In genomic region chr10:45354261-45354660, GRCh38 we compare ENCODE assay signal across 16 cellular contexts. TPM values are rescaled to one million over a fixed set of nuclear protein-coding genes. Genes with fewer than 3 reads are reported as not detected.
DNase-seq lines count a peak whose midpoint lies in the region; ATAC-seq, FAIRE-seq and TF ChIP-seq lines count a peak whose summit lies in the region.
"Had no signal": no experiment of that assay in that cellular context is flagged by ENCODE, and none has a peak within 500 bp of the region (broad histone marks: within the 10 kb centered on the region; RNA-seq: fewer than 3 reads in every experiment).

No MANE protein-coding gene starts in this region.

- no peak overlapping the region for H2BK5ac ChIP-seq in trophoblast cell (ENCODE audit: low read depth, low read length, poor library complexity)

- no peak overlapping the region for H3K9ac ChIP-seq in GM12878 (ENCODE audit: control insufficient read depth, insufficient read depth, low read length)
- H3K9ac ChIP-seq in trophoblast cell (ENCODE audit: low read length), result no peak overlapping the region

- H2BK12ac ChIP-seq in trophoblast cell (ENCODE audit: low read length), result no peak overlapping the region

- H4K91ac ChIP-seq in trophoblast cell (ENCODE audit: low read depth, low read length), result no peak overlapping the region

- no peak for TF ChIP-seq EP300 in GM12878 (IDR thresholded peaks at IDR 0.05; ENCODE audit: borderline replicate concordance in 1 of 2, control insufficient read depth in 1 of 2, low read depth in 2 of 2, low read length in 2 of 2)

- no peak overlapping the region for H2AK5ac ChIP-seq in trophoblast cell (ENCODE audit: low read length)

- WGBS in GM12878 (ENCODE audit: insufficient coverage, insufficient replicate concordance, low lambda C conversion rate, missing lambda C conversion rate), result 81% methylated on average over 3 of the region's 3 CpGs
- WGBS in trophoblast cell (ENCODE audit: extremely low coverage, insufficient coverage, insufficient read length), result no CpG with 5 or more reads among the region's 3 CpGs

- H3K4me1 ChIP-seq in GM12878 (ENCODE audit: control insufficient read depth, insufficient read depth, low read length), result peaks cover 37% of the 10 kb centered on the region
- no peaks in the 10 kb centered on the region for H3K4me1 ChIP-seq in trophoblast cell (ENCODE audit: control insufficient read depth in 1 of 2, insufficient read depth in 2 of 2, low read length in 2 of 2)

- BruUV-seq in GM12878 (replicated peaks; lab: Mats Ljungman, UMichigan), result no TSS peak

- no peak overlapping the region for H3K14ac ChIP-seq in trophoblast cell (ENCODE audit: low read length)

- CTCF ChIA-PET in GM12878 (lab: Yijun Ruan, JAX), result interaction anchor here (1.6 kb wide), 1 partner anchor 110 kb away, joined by 4 read pairs; no protein-coding TSS in a partner anchor

- H3K36me3 Mint-ChIP-seq in osteocyte (ENCODE audit: unreplicated experiment), result no peaks in the 10 kb centered on the region
- H3K36me3 Mint-ChIP-seq: CD8-positive, alpha-beta T cell; naive thymus-derived CD8-positive, alpha-beta T cell had no signal

- peak; percentile 80 for DNase-seq in CMK (ENCODE audit: low read depth)
- peak; percentile 91 to 92 for DNase-seq in HL-60 (ENCODE audit: low read depth in 1 of 2, low spot score in 1 of 2)
- no peak for DNase-seq in GM12878 (ENCODE audit: low read depth, low spot score)
- peak; percentile 80 to 86 for DNase-seq in trophoblast cell
- DNase-seq in activated gamma-delta T cell treated with Interleukin-2 at 50 U/mL for 16 hours, result no peak
- no peak for DNase-seq in osteocyte (ENCODE audit: extremely low spot score, unreplicated experiment)
- DNase-seq: activated CD4-positive, CD25-positive, alpha-beta regulatory T cell; activated T-cell treated with anti-CD3 and anti-CD28 coated beads, Interleukin-2, amount 50 U/mL, for 48 hours; brain microvascular endothelial cell; CD8-positive, alpha-beta T cell; MG63; naive thymus-derived CD8-positive, alpha-beta T cell had no signal

- no peak for TF ChIP-seq POLR2A in GM12878 (IDR thresholded peaks at IDR 0.05; ENCODE audit: low read depth, low read length)

- no peaks in the 10 kb centered on the region for H3K27me3 ChIP-seq in HL-60 (ENCODE audit: insufficient read depth, poor library complexity, severe bottlenecking)
- H3K27me3 ChIP-seq in GM12878 (replicated peaks in 1 of 2; ENCODE audit: control insufficient read depth in 2 of 2, insufficient read depth in 2 of 2, low read length in 1 of 2), result no peaks in the 10 kb centered on the region
- H3K27me3 ChIP-seq in trophoblast cell (ENCODE audit: insufficient read depth, low read length), result no peaks in the 10 kb centered on the region
- H3K27me3 ChIP-seq: brain microvascular endothelial cell, vagina had no signal

- no peak overlapping the region for H2AFZ ChIP-seq in GM12878 (ENCODE audit: control insufficient read depth, low read depth, low read length)
- H2AFZ ChIP-seq in trophoblast cell (ENCODE audit: insufficient read depth, low read length, poor library complexity), result no peak overlapping the region

- SMC1A ChIA-PET in GM12878 (lab: Charles Lee; ENCODE audit: uncharacterized antibody, unreplicated experiment), result interaction anchor here (0.9 to 1.3 kb wide), 3 partner anchors 11 to 106 kb away, joined by 3 to 4 read pairs (median 3); no protein-coding TSS in a partner anchor

- no peak overlapping the region for H4K12ac ChIP-seq in trophoblast cell (ENCODE audit: low read depth, low read length)

- no peaks in the 10 kb centered on the region for H3K9me3 Mint-ChIP-seq in osteocyte (ENCODE audit: unreplicated experiment)
- H3K9me3 Mint-ChIP-seq: CD8-positive, alpha-beta T cell; naive thymus-derived CD8-positive, alpha-beta T cell had no signal

- H4K20me1 ChIP-seq in GM12878 (ENCODE audit: control insufficient read depth, insufficient read depth), result no peaks in the 10 kb centered on the region

- H3K18ac ChIP-seq in trophoblast cell (ENCODE audit: low read length), result no peak overlapping the region

- no peaks in the 10 kb centered on the region for H3K79me2 ChIP-seq in GM12878 (ENCODE audit: control insufficient read depth, insufficient read depth, low read length)
- H3K79me2 ChIP-seq in trophoblast cell (ENCODE audit: control insufficient read depth, insufficient read depth, low read length, poor library complexity), result no peaks in the 10 kb centered on the region

- no peak overlapping the region for H3K23ac ChIP-seq in trophoblast cell (ENCODE audit: low read length)

- H3K4me1 Mint-ChIP-seq in osteocyte (ENCODE audit: unreplicated experiment), result no peaks in the 10 kb centered on the region

- TF ChIP-seq CTCF in HL-60 (IDR thresholded peaks at IDR 0.05; ENCODE audit: insufficient read depth, low read length) (no peak), GM12878 (IDR thresholded peaks at IDR 0.05 in 2 of 3, conservative IDR thresholded peaks at IDR 0.05 in 1 of 3; ENCODE audit: control insufficient read depth in 2 of 3, extremely low read depth in 1 of 3, insufficient read depth in 1 of 3, low read depth in 3 of 3, low read length in 3 of 3) (no peak), osteocyte (IDR thresholded peaks at IDR 0.05) (no peak)

- no peak overlapping the region for H3K4me3 ChIP-seq in HL-60 (replicated peaks; ENCODE audit: insufficient read depth, low read length)
- H3K4me3 ChIP-seq in GM12878, result no peak overlapping the region
- H3K4me3 ChIP-seq in trophoblast cell (ENCODE audit: low read depth, low read length), result no peak overlapping the region
- H3K4me3 ChIP-seq: MG63, vagina had no signal

- H3K4me2 ChIP-seq in GM12878 (ENCODE audit: control insufficient read depth, insufficient read depth), result peak overlapping the region; percentile 55
- no peak overlapping the region for H3K4me2 ChIP-seq in trophoblast cell (ENCODE audit: low read length)

- peaks cover 8% of the 10 kb centered on the region for H3K27me3 Mint-ChIP-seq in osteocyte (ENCODE audit: unreplicated experiment)

- H2BK120ac ChIP-seq in trophoblast cell (ENCODE audit: insufficient read depth, low read length, poor library complexity), result no peak overlapping the region

- no peaks in the 10 kb centered on the region for H3K9me3 ChIP-seq in GM12878 (replicated peaks; ENCODE audit: control insufficient read depth, insufficient read depth, low read length)
- no peaks in the 10 kb centered on the region for H3K9me3 ChIP-seq in trophoblast cell (ENCODE audit: insufficient read depth, low read depth, low read length)
- H3K9me3 ChIP-seq: MG63, vagina had no signal

- in situ Hi-C loops in GM12878 (cut with MboI), result no loop called here

- no peak for FAIRE-seq in GM12878 (lab: Jason Lieb, UNC)
- FAIRE-seq: endothelial cell of umbilical vein had no signal

- no peak for TF ChIP-seq RAD21 in GM12878 (IDR thresholded peaks at IDR 0.05; ENCODE audit: insufficient read depth, low read depth, low read length)

- H3K27ac ChIP-seq in HL-60 (replicated peaks) (peak overlapping the region; percentile 79), GM12878 (ENCODE audit: control insufficient read depth, insufficient read depth) (peak overlapping the region; percentile 42; the same call in 1 of the 2 replicates), trophoblast cell (ENCODE audit: low read depth, low read length) (no peak overlapping the region)
- H3K27ac ChIP-seq: brain microvascular endothelial cell, vagina had no signal

- ATAC-seq in GM12878, result peak; percentile 69
- ATAC-seq in GM19467 (IDR thresholded peaks at IDR 0.05; ENCODE audit: unreplicated experiment), result no peak
- ATAC-seq in GM18498 (IDR thresholded peaks at IDR 0.05; ENCODE audit: unreplicated experiment), result no peak
- ATAC-seq: CD8-positive, alpha-beta T cell; naive thymus-derived CD8-positive, alpha-beta T cell had no signal

- RAD21 ChIA-PET in GM12878 (lab: Charles Lee; ENCODE audit: unreplicated experiment), result interaction anchor here (1.4 kb wide), 1 partner anchor 107 kb away, joined by 5 read pairs; no protein-coding TSS in a partner anchor

- no peak overlapping the region for H3K4me3 Mint-ChIP-seq in osteocyte (ENCODE audit: unreplicated experiment)
- H3K4me3 Mint-ChIP-seq: CD8-positive, alpha-beta T cell; naive thymus-derived CD8-positive, alpha-beta T cell had no signal

- intact Hi-C loops in GM12878 (cut with micrococcal nuclease; ENCODE audit: unreplicated experiment), result loop anchor here (5.0 kb wide), 1 partner anchor 108 kb away; no protein-coding TSS in a partner anchor

- no peaks in the 10 kb centered on the region for H3K79me1 ChIP-seq in trophoblast cell (ENCODE audit: low read length)

- no peaks in the 10 kb centered on the region for H3K36me3 ChIP-seq in GM12878 (ENCODE audit: control insufficient read depth in 2 of 2, insufficient read depth in 2 of 2, low read length in 1 of 2)
- H3K36me3 ChIP-seq in trophoblast cell (ENCODE audit: control insufficient read depth in 1 of 2, insufficient read depth in 2 of 2, low read length in 2 of 2), result no peaks in the 10 kb centered on the region
- H3K36me3 ChIP-seq: brain microvascular endothelial cell, MG63, vagina had no signal

- H3K4ac ChIP-seq in trophoblast cell (ENCODE audit: low read depth, low read length), result no peak overlapping the region

- H3K27ac Mint-ChIP-seq in osteocyte (ENCODE audit: unreplicated experiment), result no peak overlapping the region
- H3K27ac Mint-ChIP-seq: CD8-positive, alpha-beta T cell; naive thymus-derived CD8-positive, alpha-beta T cell had no signal

- POLR2A ChIA-PET in GM12878 (lab: Charles Lee), result no interaction called here

- H4K8ac ChIP-seq in trophoblast cell (ENCODE audit: low read depth, low read length), result no peak overlapping the region

RNA-seq across cellular contexts. Expression of gene ALOX5, which starts 19.8 kb away (rescaled TPM):
- total RNA-seq in GM12878 (2013; cell fraction: nucleolus; rRNA removed), result 41.8 and 52.8 TPM in 2 replicates
- total RNA-seq in GM12878 (2014; rRNA removed) (67.1 and 72.5 TPM in 2 replicates), GM12878 (2014; rRNA removed; fragmentation: Illumina TruSeq; extraction: Trizol) (29.0 and 29.8 TPM in 2 replicates), GM12878 (2021) (62.4 and 69.0 TPM in 2 replicates), osteocyte (not detected in 2 replicates)
- polyA plus RNA-seq in GM12878 (2011; ENCODE audit: low read depth), result 20.4 TPM
- polyA plus RNA-seq in GM12878 (2011; rRNA removed) (0.33 and 0.43 TPM in 2 replicates), GM12878 (2014; fragmentation: Illumina TruSeq; extraction: Trizol) (27.6 and 49.5 TPM in 2 replicates), GM12878 (2014; fragmentation: Nextera tagmentation; extraction: Ambion mirVana) (1 to 10 TPM; 3.3 to 6.5 TPM), GM12878 (2014; rRNA removed) (102 and 104 TPM in 2 replicates), GM12878 (2016; fragmentation: Nextera tagmentation; extraction: Ambion mirVana) (10 to 100 TPM; 31.1 to 37.4 TPM)
- polyA plus RNA-seq in GM12878 (2011; cell fraction: cytosol; rRNA removed), result 0.55 and 0.76 TPM in 2 replicates
- 2.6 and 4.4 TPM in 2 replicates for polyA plus RNA-seq in GM12878 (2011; cell fraction: nucleus; rRNA removed)
- 48.8 and 49.2 TPM in 2 replicates for polyA plus RNA-seq in GM12878 (2012)
- 0.15 and 1.2 TPM in 2 replicates for polyA minus RNA-seq in GM12878 (2011; rRNA and poly(A)+ RNA removed)
- polyA minus RNA-seq in GM12878 (2011; cell fraction: cytosol; rRNA and poly(A)+ RNA removed), result not detected in 2 replicates
- 0.24 and 1.4 TPM in 2 replicates for polyA minus RNA-seq in GM12878 (2011; cell fraction: nucleus; rRNA and poly(A)+ RNA removed)
- polyA plus RNA-seq in trophoblast cell (2013), result 0.78 and 0.99 TPM in 2 replicates
- total RNA-seq: endothelial cell of umbilical vein had no signal

RNA-seq across cellular contexts. Expression of gene OR13A1, which starts 38.9 kb away (rescaled TPM):
- not detected in 2 replicates for total RNA-seq in GM12878 (2013; cell fraction: nucleolus; rRNA removed)
- total RNA-seq in GM12878 (2014; rRNA removed), result 0.56 and 0.76 TPM in 2 replicates
- 0.27 and 0.51 TPM in 2 replicates for total RNA-seq in GM12878 (2014; rRNA removed; fragmentation: Illumina TruSeq; extraction: Trizol)
- 0.23 and 0.29 TPM in 2 replicates for total RNA-seq in GM12878 (2021)
- 0.21 TPM for polyA plus RNA-seq in GM12878 (2011; ENCODE audit: low read depth)
- not detected in 2 replicates for polyA plus RNA-seq in GM12878 (2011; rRNA removed)
- polyA plus RNA-seq in GM12878 (2011; cell fraction: cytosol; rRNA removed), result not detected in 2 replicates
- polyA plus RNA-seq in GM12878 (2011; cell fraction: nucleus; rRNA removed), result 0.04 and 0.09 TPM in 2 replicates
- polyA plus RNA-seq in GM12878 (2012), result 0.24 and 0.26 TPM in 2 replicates
- 0.31 and 0.89 TPM in 2 replicates for polyA plus RNA-seq in GM12878 (2014; fragmentation: Illumina TruSeq; extraction: Trizol)
- under 1 TPM; 0.26 to 0.40 TPM for polyA plus RNA-seq in GM12878 (2014; fragmentation: Nextera tagmentation; extraction: Ambion mirVana)
- polyA plus RNA-seq in GM12878 (2014; rRNA removed), result 0.41 and 0.44 TPM in 2 replicates
- polyA plus RNA-seq in GM12878 (2016; fragmentation: Nextera tagmentation; extraction: Ambion mirVana), result under 1 TPM; 0.14 to 0.21 TPM
- not detected in 2 replicates for polyA minus RNA-seq in GM12878 (2011; rRNA and poly(A)+ RNA removed)
- polyA minus RNA-seq in GM12878 (2011; cell fraction: cytosol; rRNA and poly(A)+ RNA removed), result not detected in 2 replicates
- polyA minus RNA-seq in GM12878 (2011; cell fraction: nucleus; rRNA and poly(A)+ RNA removed), result not detected in 2 replicates
- polyA plus RNA-seq in trophoblast cell (2013), result 0.03 and 0.04 TPM in 2 replicates
- total RNA-seq in osteocyte, result not detected in 2 replicates
- total RNA-seq: CD8-positive, alpha-beta T cell; endothelial cell of umbilical vein; vagina had no signal
- polyA plus RNA-seq: endothelial cell of umbilical vein had no signal

Comparison
In these comparisons a context has a peak if more than half of its experiments do, and no peak if none do; other contexts are left out.
1. DNase-seq: peak in CMK (single experiment), HL-60 (2 of 2) and trophoblast cell (2 of 2); none in GM12878 (single experiment), activated gamma-delta T cell treated with Interleukin-2 at 50 U/mL for 16 hours (single experiment) and osteocyte (single experiment).
2. RNA of gene ALOX5, which starts 19.8 kb away (total RNA-seq): 29.0 to 72.5 TPM in GM12878; not detected in osteocyte; every median in the first group is over 10 times any median in the second.